8 cellular contexts compared by ENCODE assay signal in genomic region chr16:57530104-57530522, GRCh38. TPM values are rescaled to one million over a fixed set of nuclear protein-coding genes. Genes with fewer than 3 reads are reported as not detected.
A peak's percentile ranks its signal among the peaks of the same experiment; 100 is the strongest.
DNase-seq lines count a peak whose midpoint lies in the region; ATAC-seq, FAIRE-seq and TF ChIP-seq lines count a peak whose summit lies in the region.

No MANE protein-coding gene starts in this region.

- no peaks in the 10 kb centered on the region for H3K9me3 Mint-ChIP-seq in activated T-cell treated with anti-CD3 and anti-CD28 coated beads, Interleukin-2, amount 50 U/mL, for 4 hours
- H3K9me3 Mint-ChIP-seq in glutamatergic neuron (ENCODE audit: unreplicated experiment) = peaks cover 23% of the 10 kb centered on the region

- no peaks in the 10 kb centered on the region for H3K36me3 Mint-ChIP-seq in activated T-cell treated with anti-CD3 and anti-CD28 coated beads, Interleukin-2, amount 50 U/mL, for 4 hours (ENCODE audit: insufficient read depth)
- H3K36me3 Mint-ChIP-seq in glutamatergic neuron (ENCODE audit: unreplicated experiment) = no peaks in the 10 kb centered on the region

- peak overlapping the region; percentile 54 for H3K4me3 Mint-ChIP-seq in activated T-cell treated with anti-CD3 and anti-CD28 coated beads, Interleukin-2, amount 50 U/mL, for 4 hours
- peak overlapping the region; percentile 11 for H3K4me3 Mint-ChIP-seq in glutamatergic neuron (ENCODE audit: unreplicated experiment)

- peak; percentile 20 for FAIRE-seq in H54 (lab: Jason Lieb, UNC)

- peaks cover 53% of the 10 kb centered on the region for H3K4me1 Mint-ChIP-seq in activated T-cell treated with anti-CD3 and anti-CD28 coated beads, Interleukin-2, amount 50 U/mL, for 4 hours (ENCODE audit: low read depth)
- H3K4me1 Mint-ChIP-seq in glutamatergic neuron (ENCODE audit: low read depth, unreplicated experiment) = peaks cover 19% of the 10 kb centered on the region

- H3K27me3 Mint-ChIP-seq in activated T-cell treated with anti-CD3 and anti-CD28 coated beads, Interleukin-2, amount 50 U/mL, for 4 hours (ENCODE audit: low read depth) = no peaks in the 10 kb centered on the region
- peaks cover 33% of the 10 kb centered on the region for H3K27me3 Mint-ChIP-seq in glutamatergic neuron (ENCODE audit: unreplicated experiment)

- TF ChIP-seq CTCF in glutamatergic neuron (IDR thresholded peaks at IDR 0.05; ENCODE audit: partially characterized antibody, unreplicated experiment) = no peak

- no peak overlapping the region for H3K27ac Mint-ChIP-seq in glutamatergic neuron (ENCODE audit: unreplicated experiment)

- peak; percentile 70 for DNase-seq in Daoy (ENCODE audit: low read depth)
- DNase-seq in H54 (ENCODE audit: insufficient read length, low spot score) = peak; percentile 92
- DNase-seq in NCI-H69 (lab: John Stamatoyannopoulos, UW) = peak; percentile 34
- peak; percentile 73 for DNase-seq in activated T-cell treated with anti-CD3 and anti-CD28 coated beads, Interleukin-2, amount 50 U/mL, for 4 hours
- DNase-seq in glutamatergic neuron = no peak
- DNase-seq in stimulated activated CD4-positive, alpha-beta T cell treated with anti-CD3 and anti-CD28 coated beads, Interleukin-15, amount 100 ng/mL, for 24 hours = peak; percentile 78
- no peak for DNase-seq in iPS-NIHi11 (ENCODE audit: low spot score)
- no peak for DNase-seq in midbrain (lab: John Stamatoyannopoulos, UW)

- no peak for TF ChIP-seq POLR2A in H54 (IDR thresholded peaks at IDR 0.05; ENCODE audit: low read depth, low read length)

- peak; percentile 90 for ATAC-seq in activated T-cell treated with anti-CD3 and anti-CD28 coated beads, Interleukin-2, amount 50 U/mL, for 4 hours

RNA-seq across cellular contexts. Expression of gene CCDC102A, which starts 6.3 kb away (rescaled TPM):
- total RNA-seq in Daoy (2014; rRNA removed; shearing (Covaris generic)) = 9.5 and 16.2 TPM in 2 replicates
- total RNA-seq in activated T-cell treated with anti-CD3 and anti-CD28 coated beads, Interleukin-2, amount 50 U/mL, for 4 hours = 1 to 10 TPM; 4.6 to 8.9 (median 6.9) TPM
- not detected for total RNA-seq in glutamatergic neuron (ENCODE audit: unreplicated experiment)

RNA-seq across cellular contexts. Expression of gene ADGRG5, which starts 12.3 kb away (rescaled TPM):
- not detected in 2 replicates for total RNA-seq in Daoy (2014; rRNA removed; shearing (Covaris generic))
- 1 to 10 TPM; 1.7 to 6.7 (median 6.5) TPM for total RNA-seq in activated T-cell treated with anti-CD3 and anti-CD28 coated beads, Interleukin-2, amount 50 U/mL, for 4 hours
- not detected for total RNA-seq in glutamatergic neuron (ENCODE audit: unreplicated experiment)

RNA-seq across cellular contexts. Expression of gene DOK4, which starts 43.8 kb away (rescaled TPM):
- total RNA-seq in Daoy (2014; rRNA removed; shearing (Covaris generic)) = 3.7 and 5.3 TPM in 2 replicates
- total RNA-seq in activated T-cell treated with anti-CD3 and anti-CD28 coated beads, Interleukin-2, amount 50 U/mL, for 4 hours = 1 to 10 TPM; 1.1 to 2.6 (median 1.6) TPM
- total RNA-seq in glutamatergic neuron (ENCODE audit: unreplicated experiment) = 23.4 TPM

Comparison
In these comparisons a context has a peak if more than half of its experiments do, and no peak if none do; other contexts are left out.
1. DNase-seq: peak in Daoy (single experiment), H54 (single experiment), NCI-H69 (single experiment), activated T-cell treated with anti-CD3 and anti-CD28 coated beads, Interleukin-2, amount 50 U/mL, for 4 hours (single experiment) and stimulated activated CD4-positive, alpha-beta T cell treated with anti-CD3 and anti-CD28 coated beads, Interleukin-15, amount 100 ng/mL, for 24 hours (single experiment); none in glutamatergic neuron (single experiment), iPS-NIHi11 (single experiment) and midbrain (single experiment).